In the genomic region with DNA sequence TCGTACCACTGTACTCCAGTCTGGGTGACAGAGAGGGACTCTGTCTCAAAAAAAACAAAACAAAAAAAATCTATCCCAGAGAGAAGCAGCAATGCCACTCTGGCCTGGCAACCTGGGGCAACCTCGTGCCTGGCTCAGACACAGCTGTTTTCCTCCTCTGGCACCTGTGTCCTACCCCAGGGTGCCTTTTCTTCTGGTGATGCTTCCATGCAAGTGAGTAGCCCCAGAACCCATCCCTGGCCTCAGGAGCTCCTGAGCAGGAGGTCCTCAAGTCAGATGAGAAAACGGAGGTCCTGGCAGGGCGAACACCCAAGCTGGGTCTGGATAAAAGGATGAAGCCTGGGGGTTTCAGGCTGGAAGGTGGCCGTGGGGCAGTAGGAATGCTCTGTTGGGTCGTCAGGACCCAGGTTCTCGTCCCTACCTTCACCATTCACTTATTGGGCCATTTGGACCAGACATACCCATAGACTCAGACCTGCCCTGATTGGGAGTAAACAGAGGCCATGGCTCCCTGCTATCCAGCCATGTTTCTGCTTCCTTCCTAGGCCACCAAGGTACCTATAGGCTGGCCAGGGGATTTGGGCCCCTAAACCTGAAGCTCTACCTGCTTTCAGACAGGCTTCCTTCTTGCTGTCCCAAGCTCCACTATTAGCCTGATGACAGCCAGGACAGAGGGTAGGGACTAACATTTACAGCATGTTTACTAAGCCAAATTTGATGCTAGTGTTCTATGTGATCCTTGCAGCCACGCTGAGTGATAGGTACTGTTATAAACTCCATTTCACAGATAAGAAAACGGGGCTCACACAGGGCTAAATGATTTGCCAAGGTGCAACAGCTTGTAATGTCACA, we compare ENCODE assay signal across 19 cellular contexts.
"Had no signal": no experiment of that assay in that cellular context is flagged by ENCODE, and none has a peak within 500 bp of the region (broad histone marks: within the 10 kb centered on the region; RNA-seq: fewer than 3 reads in every experiment).

No MANE protein-coding gene starts in this region.

- ATAC-seq: lower lobe of right lung had no signal

- H3K4me3 ChIP-seq: heart left ventricle, lower lobe of right lung, sigmoid colon, spleen, tibial nerve, vagina had no signal

- H3K36me3 ChIP-seq: brain microvascular endothelial cell, heart left ventricle, lower lobe of right lung, sigmoid colon, spleen, tibial nerve, vagina had no signal

- H3K27me3 ChIP-seq: brain microvascular endothelial cell, heart left ventricle, sigmoid colon, spleen, tibial nerve, vagina had no signal

- DNase-seq: activated CD4-positive, CD25-positive, alpha-beta regulatory T cell treated with anti-CD3 and anti-CD28 coated beads, Interleukin-2, amount 50 U/mL, for 72 hours; activated gamma-delta T cell; activated naive CD8-positive, alpha-beta T cell treated with anti-CD3 and anti-CD28 coated beads, Interleukin-2, amount 10 ng/mL, durations not matched to agents 7 days and 5 days; brain microvascular endothelial cell; cerebellar nuclear complex; effector memory CD4-positive, alpha-beta T cell; left cardiac atrium; lower lobe of right lung; sigmoid colon; spleen; stimulated activated naive B cell treated with anti-CD40 and anti-IgM and Interleukin-4, amounts not matched to agents 10 μg/mL and 1 μg/mL and 100 μg/mL, for 72 hours; T-helper 9 cell had no signal

- H3K36me3 Mint-ChIP-seq: activated naive CD8-positive, alpha-beta T cell treated with anti-CD3 and anti-CD28 coated beads, Interleukin-2, amount 10 ng/mL, durations not matched to agents 7 days and 5 days; mesothelial cell of epicardium; stimulated activated naive B cell treated with anti-CD40 and anti-IgM and Interleukin-4, amounts not matched to agents 10 μg/mL and 1 μg/mL and 100 μg/mL, for 72 hours had no signal

- H3K27me3 Mint-ChIP-seq: activated CD4-positive, alpha-beta memory T cell treated with anti-CD3 and anti-CD28 coated beads, Interleukin-2, amount 10 ng/mL, durations not matched to agents 7 days and 5 days; activated naive CD8-positive, alpha-beta T cell treated with anti-CD3 and anti-CD28 coated beads, Interleukin-2, amount 10 ng/mL, durations not matched to agents 7 days and 5 days; stimulated activated naive B cell treated with anti-CD40 and anti-IgM and Interleukin-4, amounts not matched to agents 10 μg/mL and 1 μg/mL and 100 μg/mL, for 72 hours had no signal

- H3K9me3 Mint-ChIP-seq: activated CD4-positive, alpha-beta memory T cell treated with anti-CD3 and anti-CD28 coated beads, Interleukin-2, amount 10 ng/mL, durations not matched to agents 7 days and 5 days; dendritic cell treated with granulocyte-macrophage colony-stimulating factor and Interleukin-4, amounts not matched to agents 40 ng/mL and 50 ng/mL, for 4 days; mesothelial cell of epicardium; stimulated activated naive B cell treated with anti-CD40 and anti-IgM and Interleukin-4, amounts not matched to agents 10 μg/mL and 1 μg/mL and 100 μg/mL, for 72 hours had no signal

- H3K27ac ChIP-seq: brain microvascular endothelial cell, epithelial cell of prostate, sigmoid colon, vagina had no signal

- H3K9me3 ChIP-seq: heart left ventricle, lower lobe of right lung, sigmoid colon, spleen, tibial nerve, vagina had no signal

- H3K27ac Mint-ChIP-seq: activated CD4-positive, alpha-beta memory T cell treated with anti-CD3 and anti-CD28 coated beads, Interleukin-2, amount 10 ng/mL, durations not matched to agents 7 days and 5 days; dendritic cell treated with granulocyte-macrophage colony-stimulating factor and Interleukin-4, amounts not matched to agents 40 ng/mL and 50 ng/mL, for 4 days; mesothelial cell of epicardium; stimulated activated naive B cell treated with anti-CD40 and anti-IgM and Interleukin-4, amounts not matched to agents 10 μg/mL and 1 μg/mL and 100 μg/mL, for 72 hours had no signal

- H3K4me3 Mint-ChIP-seq: activated CD4-positive, alpha-beta memory T cell treated with anti-CD3 and anti-CD28 coated beads, Interleukin-2, amount 10 ng/mL, durations not matched to agents 7 days and 5 days; activated naive CD8-positive, alpha-beta T cell treated with anti-CD3 and anti-CD28 coated beads, Interleukin-2, amount 10 ng/mL, durations not matched to agents 7 days and 5 days; dendritic cell treated with granulocyte-macrophage colony-stimulating factor and Interleukin-4, amounts not matched to agents 40 ng/mL and 50 ng/mL, for 4 days; mesothelial cell of epicardium; stimulated activated naive B cell treated with anti-CD40 and anti-IgM and Interleukin-4, amounts not matched to agents 10 μg/mL and 1 μg/mL and 100 μg/mL, for 72 hours had no signal
